ENCODE assay signal across 8 cellular contexts in the genomic region with DNA sequence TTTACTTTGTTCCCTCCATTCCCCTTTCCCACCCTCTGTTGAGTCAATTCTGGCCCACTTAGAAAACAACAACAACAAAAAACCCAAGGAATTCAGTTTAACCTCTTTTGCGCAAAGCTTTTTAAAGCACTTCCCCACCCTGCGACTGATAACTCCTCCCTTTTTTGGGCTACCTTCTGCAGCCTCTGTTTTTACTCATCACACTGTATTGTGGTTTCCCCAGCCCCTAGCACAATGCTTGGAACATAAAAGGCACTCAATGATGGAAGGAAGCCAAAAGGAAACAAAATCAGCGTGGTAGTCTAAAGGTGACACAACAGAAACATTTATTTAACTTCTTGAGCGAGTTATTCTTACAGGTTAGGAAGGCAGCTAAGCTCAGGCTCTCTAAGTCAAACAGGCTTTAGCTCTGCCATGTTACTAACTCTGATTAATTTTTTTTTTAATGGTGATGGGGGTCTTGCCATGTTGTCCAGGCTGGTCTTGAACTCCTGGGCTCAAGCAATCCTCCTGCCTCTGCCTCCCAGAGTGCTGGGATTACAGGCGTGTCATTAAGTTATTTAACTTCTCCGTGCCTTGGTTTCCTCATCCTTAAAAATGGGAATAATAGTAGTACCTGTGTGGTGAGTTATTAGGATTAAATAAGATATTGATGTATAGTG. TPM values are rescaled to one million over a fixed set of nuclear protein-coding genes. Genes with fewer than 3 reads are reported as not detected.
A peak's percentile ranks its signal among the peaks of the same experiment; 100 is the strongest.
DNase-seq lines count a peak whose midpoint lies in the region; ATAC-seq, FAIRE-seq and TF ChIP-seq lines count a peak whose summit lies in the region.

No MANE protein-coding gene starts in this region.

- H2AK9ac ChIP-seq in IMR-90 (replicated peaks; ENCODE audit: low read depth, low read length, poor library complexity), result peak overlapping the region; percentile 84

- no peaks in the 10 kb centered on the region for H3K9me3 Mint-ChIP-seq in T-cell
- H3K9me3 Mint-ChIP-seq in type B pancreatic cell, result no peaks in the 10 kb centered on the region

- H3K4me2 ChIP-seq in SK-N-SH (peak overlapping the region; percentile 89), IMR-90 (ENCODE audit: low read depth, low read length) (peak overlapping the region; percentile 87)

- peak overlapping the region; percentile 45 to 73; a peak in 3 of 4 replicates for H3K27ac ChIP-seq in SK-N-SH (ENCODE audit: low read depth in 2 of 2, low read length in 1 of 2)
- H3K27ac ChIP-seq in IMR-90 (ENCODE audit: insufficient read depth, low read length), result no peak overlapping the region

- peak overlapping the region; percentile 66 for H3K23ac ChIP-seq in IMR-90 (ENCODE audit: low read depth, low read length)

- H2BK15ac ChIP-seq in IMR-90 (ENCODE audit: low read depth, low read length), result no peak overlapping the region

- peaks cover 4% of the 10 kb centered on the region for H3K36me3 Mint-ChIP-seq in T-cell
- H3K36me3 Mint-ChIP-seq in type B pancreatic cell, result no peaks in the 10 kb centered on the region

- H4K5ac ChIP-seq in IMR-90 (ENCODE audit: low read depth, low read length), result no peak overlapping the region

- no peak for TF ChIP-seq EP300 in SK-N-SH (IDR thresholded peaks at IDR 0.05; ENCODE audit: borderline replicate concordance in 1 of 2, low read depth in 1 of 2, low read length in 1 of 2)

- peak overlapping the region; percentile 6; the same call in 1 of the 2 replicates for H2AK5ac ChIP-seq in IMR-90 (ENCODE audit: low read depth, low read length)

- H3K4me3 Mint-ChIP-seq in T-cell (peak overlapping the region; percentile 88 to 97 (median 91)), type B pancreatic cell (peak overlapping the region; percentile 86)

- H3K9me2 ChIP-seq in SK-N-SH, result no peaks in the 10 kb centered on the region

- H3K36me3 ChIP-seq in SK-N-SH (replicated peaks in 1 of 2; ENCODE audit: control insufficient read depth in 1 of 2, insufficient read depth in 2 of 2, low read length in 1 of 2) (no peaks in the 10 kb centered on the region), IMR-90 (ENCODE audit: control insufficient read depth, insufficient read depth, low read length) (peaks cover 2% of the 10 kb centered on the region; the same call in 1 of the 2 replicates), mucosa of stomach (ENCODE audit: control insufficient read depth, insufficient read depth, low read length) (no peaks in the 10 kb centered on the region)

- H2AFZ ChIP-seq in SK-N-SH (ENCODE audit: low read depth) (peak overlapping the region; percentile 68; the same call in 1 of the 2 replicates), IMR-90 (replicated peaks; ENCODE audit: low read length, poor library complexity) (no peak overlapping the region)

- H4K20me1 ChIP-seq in SK-N-SH (ENCODE audit: insufficient read depth) (peaks cover 21% of the 10 kb centered on the region; the same call in 1 of the 2 replicates), IMR-90 (ENCODE audit: insufficient read depth, low read length) (peaks cover 8% of the 10 kb centered on the region)

- POLR2A ChIA-PET in SK-N-SH (lab: Yijun Ruan, JAX), result interaction anchor here (0.6 to 1.5 kb wide), 4 partner anchors 15 to 77 kb away, joined by 3 to 13 read pairs (median 5); partner anchors contain the start of gene RAB1A
- POLR2A ChIA-PET in IMR-90 (lab: Charles Lee; ENCODE audit: unreplicated experiment), result no interaction called here
- POLR2A ChIA-PET in T-cell (lab: Charles Lee), result interaction anchor here (0.6 to 1.5 kb wide), 3 partner anchors 35 to 170 kb away, joined by 6 to 8 read pairs (median 7); partner anchors contain the start of gene ACTR2 (in 1 of the 2)

- ATAC-seq in SK-N-SH treated with all-trans-retinoic acid at 6 μM for 48 hours (no peak), IMR-90 (ENCODE audit: low read depth) (no peak), T-cell (replicated peaks in 1 of 4) (peak; percentile 53 to 64 (median 57))

- TF ChIP-seq CTCF in SK-N-SH (IDR thresholded peaks at IDR 0.05) (no peak), IMR-90 (conservative IDR thresholded peaks at IDR 0.05; ENCODE audit: low read depth, low read length) (no peak), choroid plexus epithelial cell (conservative IDR thresholded peaks at IDR 0.05; ENCODE audit: low read depth, low read length) (no peak), type B pancreatic cell (conservative IDR thresholded peaks at IDR 0.05) (no peak)

- peaks cover under 1 to 3% of the 10 kb centered on the region in 2 experiments; a peak in 1 of 4 replicates for H3K4me1 ChIP-seq in SK-N-SH (ENCODE audit: control insufficient read depth in 1 of 2, insufficient read depth in 2 of 2, low read depth in 1 of 2, low read length in 1 of 2)
- H3K4me1 ChIP-seq in IMR-90 (ENCODE audit: control insufficient read depth, insufficient read depth, low read length), result peaks cover 2% of the 10 kb centered on the region
- peaks cover 21% of the 10 kb centered on the region for H3K4me1 ChIP-seq in mucosa of stomach (ENCODE audit: control insufficient read depth, insufficient read depth, low read length)

- dilution Hi-C loops in IMR-90 (cut with HindIII; ENCODE audit: low sequenced_read_pairs, unreplicated experiment), result no loop called here

- no peaks in the 10 kb centered on the region for H3K9me1 ChIP-seq in IMR-90 (ENCODE audit: insufficient read depth, low read length)

- peak overlapping the region; percentile 74 to 82 for H3K4me3 ChIP-seq in SK-N-SH (ENCODE audit: low read depth in 2 of 2, low read length in 1 of 2)
- peak overlapping the region; percentile 49 for H3K4me3 ChIP-seq in IMR-90 (ENCODE audit: insufficient read depth, low read depth, low read length)
- peak overlapping the region; percentile 76 for H3K4me3 ChIP-seq in choroid plexus epithelial cell (ENCODE audit: low read depth, low read length)
- H3K4me3 ChIP-seq in mucosa of stomach (ENCODE audit: low read length), result no peak overlapping the region

- H2BK5ac ChIP-seq in IMR-90 (ENCODE audit: low read depth, low read length, poor library complexity, severe bottlenecking), result no peak overlapping the region

- peak overlapping the region; percentile 88 to 94 for H3K27ac Mint-ChIP-seq in T-cell
- peak overlapping the region; percentile 79 for H3K27ac Mint-ChIP-seq in type B pancreatic cell

- intact Hi-C loops in IMR-90 (cut with micrococcal nuclease), result no loop called here

- H3K4me1 Mint-ChIP-seq in T-cell (peaks cover 70 to 76% (median 75%) of the 10 kb centered on the region in 3 donors), type B pancreatic cell (ENCODE audit: unreplicated experiment) (peaks cover 27% of the 10 kb centered on the region)

- 65% methylated on average over 6 of the region's 6 CpGs for WGBS in SK-N-SH (ENCODE audit: low lambda C conversion rate)
- 59% methylated on average over 2 of the region's 6 CpGs; no CpG with 5 or more reads in 1 of the 2 experiments for WGBS in IMR-90 (ENCODE audit: extremely low coverage in 2 of 2, insufficient read length in 1 of 2), 2 experiments

- H3K27me3 ChIP-seq in SK-N-SH (ENCODE audit: insufficient read depth), result no peaks in the 10 kb centered on the region
- no peaks in the 10 kb centered on the region for H3K27me3 ChIP-seq in IMR-90 (ENCODE audit: control insufficient read depth, insufficient read depth, low read length)
- H3K27me3 ChIP-seq in mucosa of stomach (ENCODE audit: control insufficient read depth, insufficient read depth, low read length), result no peaks in the 10 kb centered on the region

- no TSS peak for BruUV-seq in IMR-90 (replicated peaks; lab: Mats Ljungman, UMichigan)

- H3K9ac ChIP-seq in SK-N-SH (peak overlapping the region; percentile 81; the same call in 1 of the 2 replicates), IMR-90 (ENCODE audit: low read depth, low read length) (peak overlapping the region; percentile 79), mucosa of stomach (ENCODE audit: low read length) (peak overlapping the region; percentile 55)

- TF ChIP-seq RAD21 in SK-N-SH (IDR thresholded peaks at IDR 0.05; ENCODE audit: low read length) (no peak), IMR-90 (IDR thresholded peaks at IDR 0.05; ENCODE audit: low read length) (no peak)

- peak overlapping the region in 1 of 2 experiments; percentile 66; a peak in 2 of 4 replicates for H4K8ac ChIP-seq in IMR-90 (ENCODE audit: low read depth in 2 of 2, low read length in 2 of 2)

- no peak overlapping the region for H4K91ac ChIP-seq in IMR-90 (ENCODE audit: insufficient read depth, low read depth, low read length)

- H3F3A ChIP-seq in SK-N-SH (replicated peaks; ENCODE audit: insufficient read depth), result no peaks in the 10 kb centered on the region

- H2BK20ac ChIP-seq in IMR-90 (ENCODE audit: low read depth, low read length), result no peak overlapping the region

- H3K27me3 Mint-ChIP-seq in T-cell (no peaks in the 10 kb centered on the region), type B pancreatic cell (no peaks in the 10 kb centered on the region)

- H3K79me1 ChIP-seq in IMR-90 (ENCODE audit: low read depth in 1 of 2, low read length in 2 of 2), result peaks cover 13 to 49% of the 10 kb centered on the region in 2 experiments

- no peak for DNase-seq in SK-N-SH
- peak; percentile 39 for DNase-seq in IMR-90
- DNase-seq in T-cell, result peak in 33 of 34 experiments; percentile 23 to 79 (median 57)
- DNase-seq in choroid plexus epithelial cell (ENCODE audit: low read depth), result peak; percentile 56
- no peak for DNase-seq in type B pancreatic cell (ENCODE audit: extremely low spot score, unreplicated experiment)
- no peak for DNase-seq in HTR-8/SVneo (ENCODE audit: insufficient read length, low spot score)

- in situ Hi-C loops in IMR-90 (cut with MboI; ENCODE audit: low sequenced_read_pairs), result loop anchor here (25.0 kb wide), 1 partner anchor 505 kb away; no protein-coding TSS in a partner anchor

- H3K14ac ChIP-seq in IMR-90 (replicated peaks; ENCODE audit: low read depth, low read length), result peak overlapping the region; percentile 88

- no peak overlapping the region for H3K18ac ChIP-seq in IMR-90 (ENCODE audit: low read depth, low read length)

- CTCF ChIA-PET in SK-N-SH (lab: Yijun Ruan, JAX), result interaction anchor here (0.9 to 5.1 kb wide), 4 partner anchors 17 to 178 kb away, joined by 3 to 17 read pairs (median 3); no protein-coding TSS in a partner anchor
- CTCF ChIA-PET in IMR-90 (lab: Yijun Ruan, JAX), result interaction anchor here (0.6 to 2.3 kb wide), 2 partner anchors 112 to 537 kb away, joined by 3 to 7 read pairs; no protein-coding TSS in a partner anchor
- CTCF ChIA-PET in T-cell (lab: Charles Lee), result interaction anchor here in 1 of 2 donors (0.8 to 3.8 kb wide), 2 partner anchors 13 to 72 kb away, joined by 3 to 34 read pairs; partner anchors contain the start of gene RAB1A

- TF ChIP-seq POLR2A in IMR-90 (IDR thresholded peaks at IDR 0.05; ENCODE audit: low read depth, low read length), result no peak

- peaks cover 59% of the 10 kb centered on the region for H3K79me2 ChIP-seq in SK-N-SH (ENCODE audit: insufficient read depth)

- H2BK120ac ChIP-seq in IMR-90 (ENCODE audit: low read depth, low read length), result no peak overlapping the region

- FAIRE-seq in HTR-8/SVneo (lab: Jason Lieb, UNC), result no peak

- no peaks in the 10 kb centered on the region for H3K9me3 ChIP-seq in SK-N-SH
- H3K9me3 ChIP-seq in IMR-90 (ENCODE audit: control insufficient read depth, insufficient read depth, low read length), result no peaks in the 10 kb centered on the region
- H3K9me3 ChIP-seq in mucosa of stomach (ENCODE audit: control insufficient read depth, low read length), result no peaks in the 10 kb centered on the region

- no peak overlapping the region; the same call in 1 of the 2 replicates for H3K4ac ChIP-seq in IMR-90 (ENCODE audit: low read depth, low read length)

- H3K56ac ChIP-seq in IMR-90 (ENCODE audit: extremely low read depth, insufficient read depth, low read length), result peak overlapping the region; percentile 80; the same call in 1 of the 2 replicates

RNA-seq across cellular contexts. Expression of gene CEP68, which starts 1.3 kb away (rescaled TPM):
- 6.2 and 7.8 TPM in 2 replicates for polyA plus RNA-seq in SK-N-SH (2012; rRNA removed)
- polyA plus RNA-seq in SK-N-SH (2012; cell fraction: cytosol; rRNA removed), result 5.4 and 6.8 TPM in 2 replicates
- 9.0 and 12.6 TPM in 2 replicates for polyA plus RNA-seq in SK-N-SH (2012; cell fraction: nucleus; rRNA removed)
- 5.3 and 5.6 TPM in 2 replicates for total RNA-seq in IMR-90 (2012; rRNA removed)
- 5.5 TPM in 2 replicates for polyA plus RNA-seq in IMR-90 (2012; rRNA removed)
- polyA plus RNA-seq in IMR-90 (2012; cell fraction: cytosol; rRNA removed), result 3.8 and 5.6 TPM in 2 replicates
- 8.2 and 8.7 TPM in 2 replicates for polyA plus RNA-seq in IMR-90 (2012; cell fraction: nucleus; rRNA removed; ENCODE audit: low replicate concordance)
- 10 to 100 TPM; 24.1 to 41.4 (median 37.4) TPM for total RNA-seq in T-cell
- total RNA-seq in type B pancreatic cell (ENCODE audit: low replicate concordance), result 8.3 and 21.5 TPM in 2 replicates

Comparison
In these comparisons a context has a peak if more than half of its experiments do, and no peak if none do; other contexts are left out.
1. DNase-seq: peak in IMR-90 (single experiment), T-cell (33 of 34) and choroid plexus epithelial cell (single experiment); none in SK-N-SH (single experiment), type B pancreatic cell (single experiment) and HTR-8/SVneo (single experiment).
2. ATAC-seq: peak in T-cell (4 of 4); none in SK-N-SH treated with all-trans-retinoic acid at 6 μM for 48 hours (single experiment) and IMR-90 (single experiment).
3. Peak in every context shown above with its lines, with median percentiles within 50 percentile points of each other: H3K9ac ChIP-seq.